ENCODE assay signal across 8 cellular contexts in the genomic region with DNA sequence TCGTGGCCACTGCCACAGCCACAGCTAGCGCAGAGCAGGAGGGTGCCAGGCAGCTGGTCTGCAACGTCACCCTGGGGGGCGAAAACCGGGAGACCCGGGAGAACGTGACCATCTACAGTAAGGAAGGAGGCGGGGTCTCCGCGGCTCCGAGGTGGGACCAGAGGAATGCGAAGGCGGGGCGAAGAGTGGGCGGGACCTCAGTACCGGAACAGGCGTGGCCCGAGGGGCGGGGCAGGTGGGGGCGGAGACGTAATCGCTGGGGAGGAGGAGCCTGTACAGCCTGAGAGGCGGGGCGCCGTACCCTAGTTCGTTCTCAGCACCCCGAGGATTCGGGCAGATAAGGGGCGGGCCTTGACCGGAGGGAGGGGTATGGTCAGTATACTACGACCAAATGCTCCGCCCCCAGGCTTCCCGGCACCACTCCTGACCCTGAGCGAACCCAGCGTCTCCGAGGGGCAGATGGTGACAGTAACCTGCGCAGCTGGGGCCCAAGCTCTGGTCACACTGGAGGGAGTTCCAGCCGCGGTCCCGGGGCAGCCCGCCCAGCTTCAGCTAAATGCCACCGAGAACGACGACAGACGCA. TPM values are rescaled to one million over a fixed set of nuclear protein-coding genes. Genes with fewer than 3 reads are reported as not detected.
DNase-seq lines count a peak whose midpoint lies in the region; FAIRE-seq lines count a peak whose summit lies in the region.

No MANE protein-coding gene starts in this region.

- H3K27ac ChIP-seq in HUES6 (ENCODE audit: low read depth, low read length) (no peak overlapping the region), iPS-18a (ENCODE audit: low read length) (no peak overlapping the region), small intestine (ENCODE audit: low read depth in 1 of 2, low read length in 1 of 2) (no peak overlapping the region)

- H3K9me3 ChIP-seq in HUES6 (ENCODE audit: control insufficient read depth, insufficient read depth, low read depth, low read length) = no peaks in the 10 kb centered on the region
- no peaks in the 10 kb centered on the region for H3K9me3 ChIP-seq in iPS-18a (ENCODE audit: control insufficient read depth, low read depth, low read length)
- H3K9me3 ChIP-seq in small intestine (ENCODE audit: control insufficient read depth, low read depth) = no peaks in the 10 kb centered on the region

- H3K4me3 ChIP-seq in HUES6 (ENCODE audit: low read depth, low read length) (peak overlapping the region; percentile 69), iPS-18a (ENCODE audit: low read length) (peak overlapping the region; percentile 46), small intestine (ENCODE audit: low read depth in 1 of 2, low read length in 2 of 2) (peak overlapping the region in 1 of 2 donors; percentile 23)

- H3K9ac ChIP-seq in HUES6 (ENCODE audit: low read length) (no peak overlapping the region), iPS-18a (ENCODE audit: low read length) (no peak overlapping the region)

- DNase-seq in GM19238 (ENCODE audit: insufficient read length, low spot score) = peak; percentile 69
- DNase-seq in T-helper 2 cell = peak; percentile 48 to 69 (median 55)
- peak; percentile 75 for DNase-seq in astrocyte of the hippocampus (ENCODE audit: low read depth, low spot score)
- DNase-seq in small intestine = peak; percentile 79
- DNase-seq in SKM-1 treated with dmso at 0.1 percent for 144 hours (lab: John Stamatoyannopoulos, UW; ENCODE audit: unreplicated experiment) = no peak
- no peak for DNase-seq in NCI-H510A (lab: John Stamatoyannopoulos, UW)

- H3K36me3 ChIP-seq in HUES6 (ENCODE audit: control insufficient read depth, insufficient read depth, low read length) (no peaks in the 10 kb centered on the region), iPS-18a (ENCODE audit: control insufficient read depth, low read depth, low read length) (no peaks in the 10 kb centered on the region), small intestine (ENCODE audit: control insufficient read depth in 2 of 2, insufficient read depth in 2 of 2, low read length in 2 of 2) (no peaks in the 10 kb centered on the region)

- H3K4me1 ChIP-seq in HUES6 (ENCODE audit: control insufficient read depth, insufficient read depth, low read length) = peaks cover 31% of the 10 kb centered on the region
- peaks cover 22% of the 10 kb centered on the region for H3K4me1 ChIP-seq in iPS-18a (ENCODE audit: control insufficient read depth, low read depth, low read length)
- peaks cover 0 to 8% of the 10 kb centered on the region in 2 donors for H3K4me1 ChIP-seq in small intestine (ENCODE audit: control insufficient read depth in 2 of 2, insufficient read depth in 1 of 2, low read depth in 1 of 2, low read length in 1 of 2)

- peaks cover 98% of the 10 kb centered on the region for H3K27me3 ChIP-seq in HUES6 (ENCODE audit: control insufficient read depth, insufficient read depth, low read length)
- peaks cover 100% of the 10 kb centered on the region for H3K27me3 ChIP-seq in iPS-18a (ENCODE audit: control insufficient read depth, insufficient read depth, low read length)
- peaks cover 4 to 49% of the 10 kb centered on the region in 2 donors for H3K27me3 ChIP-seq in small intestine (ENCODE audit: control insufficient read depth in 2 of 2, insufficient read depth in 2 of 2, low read length in 2 of 2)

- no peak for FAIRE-seq in small intestine (lab: Jason Lieb, UNC)

- WGBS in small intestine, 3 donors = 1 to 3% (median 1%) methylated on average over 43 to 45 of the region's 45 CpGs

RNA-seq across cellular contexts. Expression of a gene that starts 2.5 kb away (rescaled TPM):
- under 1 TPM in 2 of 3 donors, not detected in 1; 0.52 to 0.54 TPM for polyA plus RNA-seq in small intestine

RNA-seq across cellular contexts. Expression of a gene that starts 5.5 kb away (rescaled TPM):
- under 1 TPM in 2 of 3 donors, not detected in 1; 0.54 to 0.58 TPM for polyA plus RNA-seq in small intestine

RNA-seq across cellular contexts. Expression of a gene that starts 17.3 kb away (rescaled TPM):
- polyA plus RNA-seq in small intestine = 1 to 10 TPM; 6.4 to 9.5 (median 8.9) TPM

RNA-seq across cellular contexts. Expression of a gene that starts 21.4 kb away (rescaled TPM):
- 10 to 100 TPM in 1 of 3 donors, 1 to 10 TPM in 2; 1.6 to 18.2 (median 4.9) TPM for polyA plus RNA-seq in small intestine

RNA-seq across cellular contexts. Expression of a gene that starts 23.5 kb away (rescaled TPM):
- 10 to 100 TPM; 15.1 to 22.9 (median 19.9) TPM for polyA plus RNA-seq in small intestine

Comparison
In these comparisons a context has a peak if more than half of its experiments do, and no peak if none do; other contexts are left out.
1. DNase-seq: peak in GM19238 (single experiment), T-helper 2 cell (5 of 5), astrocyte of the hippocampus (single experiment) and small intestine (single experiment); none in SKM-1 treated with dmso at 0.1 percent for 144 hours (single experiment) and NCI-H510A (single experiment).